In genomic region chrX:132613801-132614200, GRCh38 we compare ENCODE assay signal across 8 cellular contexts.
"Had no signal": no experiment of that assay in that cellular context is flagged by ENCODE, and none has a peak within 500 bp of the region (broad histone marks: within the 10 kb centered on the region; RNA-seq: fewer than 3 reads in every experiment).

No MANE protein-coding gene starts in this region.

- H3K27ac Mint-ChIP-seq: HFFc6 had no signal

- H2AFZ ChIP-seq: GM23248 had no signal

- H3K9me3 ChIP-seq: HAP-1 had no signal

- H3K9ac ChIP-seq: GM23248 had no signal

- H3K4me3 ChIP-seq: GM23248, HAP-1, K562 had no signal

- DNase-seq: GOT3, HFFc6, IMR-90, KG1 had no signal

- H3K9me3 Mint-ChIP-seq: HFFc6 had no signal

- H3K4me1 ChIP-seq: HAP-1 had no signal

- H3K4me3 Mint-ChIP-seq: HFFc6 had no signal

- H3K27ac ChIP-seq: GM23248, HL-60 had no signal

- H3K36me3 ChIP-seq: HAP-1 had no signal
